In genomic region chr7:873367-874002, GRCh38 we compare ENCODE assay signal across 8 cellular contexts. TPM values are rescaled to one million over a fixed set of nuclear protein-coding genes. Genes with fewer than 3 reads are reported as not detected.
A peak's percentile ranks its signal among the peaks of the same experiment; 100 is the strongest.
DNase-seq lines count a peak whose midpoint lies in the region; ATAC-seq and TF ChIP-seq lines count a peak whose summit lies in the region.

No MANE protein-coding gene starts in this region.

- H3K9me3 ChIP-seq in Panc1 (ENCODE audit: control insufficient read depth, insufficient read depth, low read depth, low read length) (no peaks in the 10 kb centered on the region), esophagus squamous epithelium (no peaks in the 10 kb centered on the region)
- H3K9me3 ChIP-seq in naive thymus-derived CD4-positive, alpha-beta T cell (ENCODE audit: control insufficient read depth in 2 of 3, low read length in 3 of 3) = no peaks in the 10 kb centered on the region

- H3K4me3 Mint-ChIP-seq in IgD-negative memory B cell = peak overlapping the region in 1 of 4 donors; percentile 89
- no peak overlapping the region for H3K4me3 Mint-ChIP-seq in activated T-cell treated with anti-CD3 and anti-CD28 coated beads, Interleukin-2, amount 50 U/mL, for 4 hours
- peak overlapping the region in 3 of 10 donors; percentile 13 to 38 (median 23) for H3K4me3 Mint-ChIP-seq in naive thymus-derived CD4-positive, alpha-beta T cell
- H3K4me3 Mint-ChIP-seq in stimulated activated effector memory CD8-positive, alpha-beta T cell treated with anti-CD3 and anti-CD28 coated beads, Interleukin-12 subunit alpha, Interleukin-12 subunit beta, amount 100 ng/mL, for 72 hours = no peak overlapping the region

- H3K27me3 ChIP-seq in Panc1 (ENCODE audit: control insufficient read depth, insufficient read depth, low read length) = no peaks in the 10 kb centered on the region
- H3K27me3 ChIP-seq in esophagus squamous epithelium = no peaks in the 10 kb centered on the region
- H3K27me3 ChIP-seq in naive thymus-derived CD4-positive, alpha-beta T cell (ENCODE audit: control insufficient read depth in 2 of 2, insufficient read depth in 2 of 2, low read length in 2 of 2) = no peaks in the 10 kb centered on the region

- H3K27ac Mint-ChIP-seq in IgD-negative memory B cell = peak overlapping the region; percentile 80 to 94 (median 94)
- H3K27ac Mint-ChIP-seq in naive thymus-derived CD4-positive, alpha-beta T cell = peak overlapping the region; percentile 31 to 80 (median 65)
- H3K27ac Mint-ChIP-seq in stimulated activated effector memory CD8-positive, alpha-beta T cell treated with anti-CD3 and anti-CD28 coated beads, Interleukin-12 subunit alpha, Interleukin-12 subunit beta, amount 100 ng/mL, for 72 hours = no peak overlapping the region

- H3K4me1 Mint-ChIP-seq in IgD-negative memory B cell = peaks cover 10 to 15% (median 14%) of the 10 kb centered on the region in 3 donors
- H3K4me1 Mint-ChIP-seq in activated T-cell treated with anti-CD3 and anti-CD28 coated beads, Interleukin-2, amount 50 U/mL, for 4 hours (ENCODE audit: low read depth) = peaks cover 19% of the 10 kb centered on the region
- peaks cover 0 to 25% (median 19%) of the 10 kb centered on the region in 7 donors for H3K4me1 Mint-ChIP-seq in naive thymus-derived CD4-positive, alpha-beta T cell
- H3K4me1 Mint-ChIP-seq in stimulated activated effector memory CD8-positive, alpha-beta T cell treated with anti-CD3 and anti-CD28 coated beads, Interleukin-12 subunit alpha, Interleukin-12 subunit beta, amount 100 ng/mL, for 72 hours = peaks cover 14% of the 10 kb centered on the region

- TSS peak; percentile 66 for BruUV-seq in Panc1 (replicated peaks; lab: Mats Ljungman, UMichigan)

- in situ Hi-C loops in Panc1 (cut with HindIII; ENCODE audit: low pct_unique_long_range_greater_than_20kb, low sequenced_read_pairs) = no loop called here

- H3K4me1 ChIP-seq in Panc1 (ENCODE audit: control insufficient read depth, insufficient read depth, low read length) (peaks cover 16% of the 10 kb centered on the region), esophagus squamous epithelium (peaks cover 13 to 44% (median 22%) of the 10 kb centered on the region in 3 donors)
- peaks cover 7 to 24% of the 10 kb centered on the region in 2 donors for H3K4me1 ChIP-seq in naive thymus-derived CD4-positive, alpha-beta T cell (ENCODE audit: control insufficient read depth in 2 of 2, insufficient read depth in 2 of 2, low read length in 2 of 2)

- peak; percentile 92 for DNase-seq in DMS153 (lab: John Stamatoyannopoulos, UW)
- DNase-seq in Panc1 (ENCODE audit: low read depth, low spot score) = peak; percentile 84
- peak; percentile 68 for DNase-seq in activated T-cell treated with anti-CD3 and anti-CD28 coated beads, Interleukin-2, amount 50 U/mL, for 4 hours
- DNase-seq in esophagus squamous epithelium (lab: John Stamatoyannopoulos, UW) = no peak
- peak; percentile 41 to 72 (median 60) for DNase-seq in naive thymus-derived CD4-positive, alpha-beta T cell
- DNase-seq in stimulated activated effector memory CD8-positive, alpha-beta T cell treated with anti-CD3 and anti-CD28 coated beads, Interleukin-12 subunit alpha, Interleukin-12 subunit beta, amount 100 ng/mL, for 72 hours (ENCODE audit: low spot score in 2 of 2) = peak; percentile 58 to 82

- peaks cover 3% of the 10 kb centered on the region for H3K36me3 Mint-ChIP-seq in IgD-negative memory B cell
- H3K36me3 Mint-ChIP-seq in activated T-cell treated with anti-CD3 and anti-CD28 coated beads, Interleukin-2, amount 50 U/mL, for 4 hours (ENCODE audit: insufficient read depth) = peaks cover 23% of the 10 kb centered on the region
- peaks cover 0 to 21% (median 20%) of the 10 kb centered on the region in 5 donors for H3K36me3 Mint-ChIP-seq in naive thymus-derived CD4-positive, alpha-beta T cell
- peaks cover 54% of the 10 kb centered on the region for H3K36me3 Mint-ChIP-seq in stimulated activated effector memory CD8-positive, alpha-beta T cell treated with anti-CD3 and anti-CD28 coated beads, Interleukin-12 subunit alpha, Interleukin-12 subunit beta, amount 100 ng/mL, for 72 hours

- ATAC-seq in Panc1 = peak; percentile 47; the same call in 1 of the 2 replicates
- peak; percentile 19 to 31 for ATAC-seq in activated T-cell treated with anti-CD3 and anti-CD28 coated beads, Interleukin-2, amount 50 U/mL, for 4 hours
- peak; percentile 54 for ATAC-seq in naive thymus-derived CD4-positive, alpha-beta T cell
- ATAC-seq in stimulated activated effector memory CD8-positive, alpha-beta T cell treated with anti-CD3 and anti-CD28 coated beads, Interleukin-12 subunit alpha, Interleukin-12 subunit beta, amount 100 ng/mL, for 72 hours = peak; percentile 35
- no peak for ATAC-seq in HG02852 (IDR thresholded peaks at IDR 0.05; ENCODE audit: unreplicated experiment)

- no peaks in the 10 kb centered on the region for H3K27me3 Mint-ChIP-seq in IgD-negative memory B cell
- no peaks in the 10 kb centered on the region for H3K27me3 Mint-ChIP-seq in activated T-cell treated with anti-CD3 and anti-CD28 coated beads, Interleukin-2, amount 50 U/mL, for 4 hours (ENCODE audit: low read depth)
- H3K27me3 Mint-ChIP-seq in naive thymus-derived CD4-positive, alpha-beta T cell = no peaks in the 10 kb centered on the region

- H3K4me3 ChIP-seq in Panc1 (ENCODE audit: low read depth in 2 of 2, low read length in 2 of 2) (no peak overlapping the region), esophagus squamous epithelium (no peak overlapping the region)
- H3K4me3 ChIP-seq in naive thymus-derived CD4-positive, alpha-beta T cell (ENCODE audit: low read length) = no peak overlapping the region

- H3K36me3 ChIP-seq in Panc1 (ENCODE audit: control insufficient read depth, insufficient read depth, low read length) (peaks cover 5% of the 10 kb centered on the region), esophagus squamous epithelium (peaks cover 6 to 43% (median 16%) of the 10 kb centered on the region in 3 donors)
- peaks cover 0 to 36% (median 3%) of the 10 kb centered on the region in 3 experiments for H3K36me3 ChIP-seq in naive thymus-derived CD4-positive, alpha-beta T cell (ENCODE audit: control insufficient read depth in 2 of 3, insufficient read depth in 3 of 3, low read length in 3 of 3)

- CTCF ChIA-PET in Panc1 (lab: Charles Lee) = interaction anchor here (0.5 to 1.2 kb wide), 4 partner anchors 27 to 178 kb away, joined by 3 to 10 read pairs (median 4); no protein-coding TSS in a partner anchor
- CTCF ChIA-PET in naive thymus-derived CD4-positive, alpha-beta T cell (lab: Charles Lee) = interaction anchor here (0.7 to 6.3 kb wide), 10 partner anchors 13 to 563 kb away, joined by 3 to 59 read pairs (median 4); no protein-coding TSS in a partner anchor

- POLR2A ChIA-PET in Panc1 (lab: Charles Lee) = no interaction called here
- POLR2A ChIA-PET in naive thymus-derived CD4-positive, alpha-beta T cell (lab: Charles Lee) = interaction anchor here (1.5 kb wide), 1 partner anchor 60 kb away, joined by 4 read pairs; no protein-coding TSS in a partner anchor

- H3K9me3 Mint-ChIP-seq in IgD-negative memory B cell = no peaks in the 10 kb centered on the region
- no peaks in the 10 kb centered on the region for H3K9me3 Mint-ChIP-seq in activated T-cell treated with anti-CD3 and anti-CD28 coated beads, Interleukin-2, amount 50 U/mL, for 4 hours
- H3K9me3 Mint-ChIP-seq in naive thymus-derived CD4-positive, alpha-beta T cell = peaks cover 0 to under 1% (median 0%) of the 10 kb centered on the region in 11 donors
- no peaks in the 10 kb centered on the region for H3K9me3 Mint-ChIP-seq in stimulated activated effector memory CD8-positive, alpha-beta T cell treated with anti-CD3 and anti-CD28 coated beads, Interleukin-12 subunit alpha, Interleukin-12 subunit beta, amount 100 ng/mL, for 72 hours

- no peak for TF ChIP-seq POLR2A in esophagus squamous epithelium (IDR thresholded peaks at IDR 0.05)

- peak overlapping the region; percentile 81 for H3K27ac ChIP-seq in Panc1 (ENCODE audit: low read length)
- peak overlapping the region; percentile 39 to 90 (median 68) for H3K27ac ChIP-seq in esophagus squamous epithelium
- H3K27ac ChIP-seq in naive thymus-derived CD4-positive, alpha-beta T cell (ENCODE audit: low read depth, low read length) = peak overlapping the region; percentile 22

- 19 to 29% methylated on average over 12 to 18 of the region's 18 CpGs for WGBS in esophagus squamous epithelium, 2 donors

- intact Hi-C loops in Panc1 (cut with micrococcal nuclease; ENCODE audit: unreplicated experiment) = loop anchor here (5.0 kb wide), 1 partner anchor 86 kb away; no protein-coding TSS in a partner anchor
- intact Hi-C loops in esophagus squamous epithelium (cut with DNase I) = loop anchor here (5.0 kb wide), 1 partner anchor 86 kb away; no protein-coding TSS in a partner anchor
- intact Hi-C loops in naive thymus-derived CD4-positive, alpha-beta T cell (cut with micrococcal nuclease) = loop anchor here (1.0 to 10.0 kb wide), 6 partner anchors 41 to 551 kb away; partner anchors contain the start of gene SUN1 (in 1 of the 2)

- TF ChIP-seq CTCF in Panc1 (IDR thresholded peaks at IDR 0.05) (peak; percentile 99), esophagus squamous epithelium (IDR thresholded peaks at IDR 0.05) (peak; percentile 82 to 99 (median 97))

RNA-seq across cellular contexts. Expression of gene GET4, which starts 2.9 kb away (rescaled TPM):
- 31.2 TPM for polyA plus RNA-seq in IgD-negative memory B cell
- total RNA-seq in Panc1 (2021; ENCODE audit: unreplicated experiment) (90.9 TPM), esophagus squamous epithelium (10 to 100 TPM; 22.3 to 29.6 (median 27.8) TPM)
- 99.5 TPM for polyA plus RNA-seq in Panc1 (2012; ENCODE audit: insufficient read length)
- total RNA-seq in activated T-cell treated with anti-CD3 and anti-CD28 coated beads, Interleukin-2, amount 50 U/mL, for 4 hours = 10 to 100 TPM; 47.9 to 55.3 (median 52.1) TPM
- 10 to 100 TPM; 42.6 to 82.1 (median 52.6) TPM for total RNA-seq in naive thymus-derived CD4-positive, alpha-beta T cell
- polyA plus RNA-seq in naive thymus-derived CD4-positive, alpha-beta T cell = 10 to 100 TPM; 20.5 to 38.6 TPM

RNA-seq across cellular contexts. Expression of gene SUN1, which starts 41.2 kb away (rescaled TPM):
- 31.0 TPM for polyA plus RNA-seq in IgD-negative memory B cell
- 244 TPM for total RNA-seq in Panc1 (2021; ENCODE audit: unreplicated experiment)
- 276 TPM for polyA plus RNA-seq in Panc1 (2012; ENCODE audit: insufficient read length)
- total RNA-seq in activated T-cell treated with anti-CD3 and anti-CD28 coated beads, Interleukin-2, amount 50 U/mL, for 4 hours = 10 to 100 TPM; 61.5 to 69.1 (median 63.0) TPM
- 100 to 1,000 TPM in 3 of 4 donors, 10 to 100 TPM in 1; 78.0 to 113 (median 105) TPM for total RNA-seq in esophagus squamous epithelium
- 100 to 1,000 TPM in 3 of 5 experiments, 10 to 100 TPM in 2; 58.4 to 254 (median 114) TPM for total RNA-seq in naive thymus-derived CD4-positive, alpha-beta T cell
- 10 to 100 TPM; 39.4 to 69.0 TPM for polyA plus RNA-seq in naive thymus-derived CD4-positive, alpha-beta T cell

Comparison
In these comparisons a context has a peak if more than half of its experiments do, and no peak if none do; other contexts are left out.
1. H3K27ac ChIP-seq: peak in every context shown above with its lines; median percentile 81 in Panc1; 68 in esophagus squamous epithelium; 22 in naive thymus-derived CD4-positive, alpha-beta T cell.